In genomic region chrX:24702362-24703184, GRCh38 we compare ENCODE assay signal across 11 cellular contexts. TPM values are rescaled to one million over a fixed set of nuclear protein-coding genes. Genes with fewer than 3 reads are reported as not detected.
DNase-seq lines count a peak whose midpoint lies in the region; ATAC-seq, FAIRE-seq and TF ChIP-seq lines count a peak whose summit lies in the region.
"Had no signal": no experiment of that assay in that cellular context is flagged by ENCODE, and none has a peak within 500 bp of the region (broad histone marks: within the 10 kb centered on the region; RNA-seq: fewer than 3 reads in every experiment).

No MANE protein-coding gene starts in this region.

- TF ChIP-seq RAD21 in GM12878 (IDR thresholded peaks at IDR 0.05; ENCODE audit: insufficient read depth, low read depth, low read length), result no peak

- SMC1A ChIA-PET in GM12878 (lab: Charles Lee; ENCODE audit: uncharacterized antibody, unreplicated experiment), result interaction anchor here (0.6 to 1.6 kb wide), 4 partner anchors 12 to 25 kb away, joined by 3 read pairs; no protein-coding TSS in a partner anchor

- no peak overlapping the region for H2AFZ ChIP-seq in GM12878 (ENCODE audit: control insufficient read depth, low read depth, low read length)

- no TSS peak for BruUV-seq in GM12878 (replicated peaks; lab: Mats Ljungman, UMichigan)

- peaks cover 3 to 9% of the 10 kb centered on the region in 2 donors for H3K36me3 Mint-ChIP-seq in activated T-cell treated with anti-CD3 and anti-CD28 coated beads, Interleukin-2, amount 50 U/mL, for 72 hours (ENCODE audit: insufficient read depth in 2 of 2)

- TF ChIP-seq EP300 in GM12878 (IDR thresholded peaks at IDR 0.05; ENCODE audit: borderline replicate concordance in 1 of 2, control insufficient read depth in 1 of 2, low read depth in 2 of 2, low read length in 2 of 2), result no peak

- H4K20me1 ChIP-seq in GM12878 (ENCODE audit: control insufficient read depth, insufficient read depth), result no peaks in the 10 kb centered on the region

- no peak for ATAC-seq in activated T-cell treated with anti-CD3 and anti-CD28 coated beads, Interleukin-2, amount 50 U/mL, for 72 hours (replicated peaks in 1 of 2)
- peak; percentile 99 for ATAC-seq in GM21447 (IDR thresholded peaks at IDR 0.05; ENCODE audit: unreplicated experiment)
- ATAC-seq in HG03066 (IDR thresholded peaks at IDR 0.05; ENCODE audit: low read depth, unreplicated experiment), result peak; percentile 98
- peak; percentile 98 for ATAC-seq in GM12878

- in situ Hi-C loops in GM12878 (cut with MboI), result no loop called here

- POLR2A ChIA-PET in GM12878 (lab: Charles Lee), result no interaction called here

- RAD21 ChIA-PET in GM12878 (lab: Charles Lee; ENCODE audit: unreplicated experiment), result no interaction called here

- H3K4me3 ChIP-seq in GM12878, result no peak overlapping the region

- H3K27me3 ChIP-seq in GM12878 (replicated peaks in 1 of 2; ENCODE audit: control insufficient read depth in 2 of 2, insufficient read depth in 2 of 2, low read length in 1 of 2), result no peaks in the 10 kb centered on the region

- peak overlapping the region; percentile 13 for H3K27ac Mint-ChIP-seq in activated T-cell treated with anti-CD3 and anti-CD28 coated beads, Interleukin-2, amount 50 U/mL, for 72 hours

- H3K4me2 ChIP-seq in GM12878 (ENCODE audit: control insufficient read depth, insufficient read depth), result no peak overlapping the region

- peak overlapping the region in 1 of 2 donors; percentile 15 for H3K4me3 Mint-ChIP-seq in activated T-cell treated with anti-CD3 and anti-CD28 coated beads, Interleukin-2, amount 50 U/mL, for 72 hours

- no peak overlapping the region for H3K9ac ChIP-seq in GM12878 (ENCODE audit: control insufficient read depth, insufficient read depth, low read length)

- no peak for DNase-seq in activated T-cell treated with anti-CD3 and anti-CD28 coated beads, Interleukin-2, amount 50 U/mL, for 72 hours
- DNase-seq in activated T-cell treated with anti-CD3 and anti-CD28 coated beads for 4 hours (no peak), GM12878 (ENCODE audit: low read depth, low spot score) (peak; percentile 34), OCI-M2 (lab: John Stamatoyannopoulos, UW; ENCODE audit: unreplicated experiment) (no peak), T-helper 9 cell (no peak), NCI-H2227 treated with DMSO at 0.1 percent for 48 hours (lab: John Stamatoyannopoulos, UW) (no peak)
- DNase-seq: NCI-H2171 treated with DMSO at 0.1 percent for 48 hours had no signal

- peaks cover 7% of the 10 kb centered on the region for H3K79me2 ChIP-seq in GM12878 (ENCODE audit: control insufficient read depth, insufficient read depth, low read length)

- peaks cover 8% of the 10 kb centered on the region for H3K4me1 Mint-ChIP-seq in activated T-cell treated with anti-CD3 and anti-CD28 coated beads, Interleukin-2, amount 50 U/mL, for 72 hours (ENCODE audit: low read depth)

- peaks cover 3% of the 10 kb centered on the region; the same call in 1 of the 2 replicates for H3K4me1 ChIP-seq in GM12878 (ENCODE audit: control insufficient read depth, insufficient read depth, low read length)

- no peaks in the 10 kb centered on the region for H3K9me3 Mint-ChIP-seq in activated T-cell treated with anti-CD3 and anti-CD28 coated beads, Interleukin-2, amount 50 U/mL, for 72 hours

- no peaks in the 10 kb centered on the region for H3K27me3 Mint-ChIP-seq in activated T-cell treated with anti-CD3 and anti-CD28 coated beads, Interleukin-2, amount 50 U/mL, for 72 hours (ENCODE audit: low read depth)

- no peaks in the 10 kb centered on the region for H3K9me3 ChIP-seq in GM12878 (replicated peaks; ENCODE audit: control insufficient read depth, insufficient read depth, low read length)

- H3K36me3 ChIP-seq in GM12878 (ENCODE audit: control insufficient read depth in 2 of 2, insufficient read depth in 2 of 2, low read length in 1 of 2), result peaks cover 0 to 2% of the 10 kb centered on the region in 2 experiments; a peak in 1 of 4 replicates

- TF ChIP-seq CTCF in GM12878 (IDR thresholded peaks at IDR 0.05 in 2 of 3, conservative IDR thresholded peaks at IDR 0.05 in 1 of 3; ENCODE audit: control insufficient read depth in 2 of 3, extremely low read depth in 1 of 3, insufficient read depth in 1 of 3, low read depth in 3 of 3, low read length in 3 of 3), result no peak

- no peak for TF ChIP-seq POLR2A in GM12878 (IDR thresholded peaks at IDR 0.05; ENCODE audit: low read depth, low read length)

- FAIRE-seq in GM12878 (lab: Jason Lieb, UNC), result no peak
- FAIRE-seq: islet of Langerhans had no signal

- WGBS in GM12878 (ENCODE audit: insufficient coverage, insufficient replicate concordance, low lambda C conversion rate, missing lambda C conversion rate), result 10% methylated on average over 3 of the region's 3 CpGs

- H3K27ac ChIP-seq in GM12878 (ENCODE audit: control insufficient read depth, insufficient read depth), result no peak overlapping the region

- CTCF ChIA-PET in GM12878 (lab: Yijun Ruan, JAX), result interaction anchor here (0.6 to 1.6 kb wide), 4 partner anchors 137 to 1017 kb away, joined by 3 to 4 read pairs (median 3); no protein-coding TSS in a partner anchor

- intact Hi-C loops in GM12878 (cut with micrococcal nuclease; ENCODE audit: unreplicated experiment), result no loop called here

TF ChIP-seq in GM12878, 131 proteins besides CTCF, POLR2A, EP300 and RAD21 (continues in another document):
- no peak for TF ChIP-seq RAD51 (IDR thresholded peaks at IDR 0.05)
- TF ChIP-seq TARDBP (IDR thresholded peaks at IDR 0.05; ENCODE audit: borderline replicate concordance), result no peak
- TF ChIP-seq MYC (IDR thresholded peaks at IDR 0.05; ENCODE audit: insufficient read depth, insufficient read length, insufficient replicate concordance, low read length, severe bottlenecking), result no peak
- peak; percentile 23; the same call in 1 of the 2 replicates for TF ChIP-seq IKZF1 (conservative IDR thresholded peaks at IDR 0.05)
- peak; percentile 49 for TF ChIP-seq NR2F1 (conservative IDR thresholded peaks at IDR 0.05)
- TF ChIP-seq RELB (IDR thresholded peaks at IDR 0.05; ENCODE audit: low read depth), result no peak
- peak; percentile 46 for TF ChIP-seq RUNX3 (IDR thresholded peaks at IDR 0.05; ENCODE audit: low read length)
- TF ChIP-seq HDAC2 (IDR thresholded peaks at IDR 0.05), result no peak
- TF ChIP-seq JUNB (IDR thresholded peaks at IDR 0.05), result peak; percentile 16; the same call in 1 of the 2 replicates
- TF ChIP-seq ZNF207 (IDR thresholded peaks at IDR 0.05; ENCODE audit: borderline replicate concordance), result no peak

RNA-seq across cellular contexts. Expression of gene POLA1, which starts 8.9 kb away (rescaled TPM):
- 10 to 100 TPM; 26.7 to 29.9 TPM for total RNA-seq in activated T-cell treated with anti-CD3 and anti-CD28 coated beads, Interleukin-2, amount 50 U/mL, for 72 hours
- total RNA-seq in GM12878 (2013; cell fraction: nucleolus; rRNA removed), result 91.2 and 92.3 TPM in 2 replicates
- 25.3 and 29.5 TPM in 2 replicates for total RNA-seq in GM12878 (2014; rRNA removed)
- total RNA-seq in GM12878 (2014; rRNA removed; fragmentation: Illumina TruSeq; extraction: Trizol), result 34.7 and 36.8 TPM in 2 replicates
- total RNA-seq in GM12878 (2021), result 24.9 and 25.4 TPM in 2 replicates
- polyA plus RNA-seq in GM12878 (2011; ENCODE audit: low read depth), result 11.1 TPM
- 10.3 and 12.0 TPM in 2 replicates for polyA plus RNA-seq in GM12878 (2011; rRNA removed)
- 11.5 and 12.0 TPM in 2 replicates for polyA plus RNA-seq in GM12878 (2011; cell fraction: cytosol; rRNA removed)
- polyA plus RNA-seq in GM12878 (2011; cell fraction: nucleus; rRNA removed), result 13.2 and 16.0 TPM in 2 replicates
- 9.8 and 10.9 TPM in 2 replicates for polyA plus RNA-seq in GM12878 (2012)
- polyA plus RNA-seq in GM12878 (2014; fragmentation: Illumina TruSeq; extraction: Trizol), result 26.3 and 29.7 TPM in 2 replicates
- polyA plus RNA-seq in GM12878 (2014; fragmentation: Nextera tagmentation; extraction: Ambion mirVana), result 1 to 10 TPM; 6.5 to 7.0 TPM
- 12.6 and 15.2 TPM in 2 replicates for polyA plus RNA-seq in GM12878 (2014; rRNA removed)
- 10 to 100 TPM; 24.2 to 26.5 TPM for polyA plus RNA-seq in GM12878 (2016; fragmentation: Nextera tagmentation; extraction: Ambion mirVana)
- 43.7 and 44.3 TPM in 2 replicates for polyA minus RNA-seq in GM12878 (2011; rRNA and poly(A)+ RNA removed)
- polyA minus RNA-seq in GM12878 (2011; cell fraction: cytosol; rRNA and poly(A)+ RNA removed), result 12.5 and 14.2 TPM in 2 replicates
- polyA minus RNA-seq in GM12878 (2011; cell fraction: nucleus; rRNA and poly(A)+ RNA removed), result 26.1 and 37.2 TPM in 2 replicates

RNA-seq across cellular contexts. Expression of gene PCYT1B, which starts 55.4 kb away (rescaled TPM):
- total RNA-seq in activated T-cell treated with anti-CD3 and anti-CD28 coated beads, Interleukin-2, amount 50 U/mL, for 72 hours, result under 1 TPM; 0.07 to 0.12 TPM
- not detected in 2 replicates for total RNA-seq in GM12878 (2013; cell fraction: nucleolus; rRNA removed)
- total RNA-seq in GM12878 (2014; rRNA removed), result not detected in 2 replicates
- total RNA-seq in GM12878 (2014; rRNA removed; fragmentation: Illumina TruSeq; extraction: Trizol), result not detected in 2 replicates
- total RNA-seq in GM12878 (2021), result 0.08 and 0.10 TPM in 2 replicates
- polyA plus RNA-seq in GM12878 (2011; ENCODE audit: low read depth), result 0.04 TPM
- not detected in 2 replicates for polyA plus RNA-seq in GM12878 (2011; rRNA removed)
- polyA plus RNA-seq in GM12878 (2011; cell fraction: cytosol; rRNA removed), result 0.01 and 0.02 TPM in 2 replicates
- polyA plus RNA-seq in GM12878 (2011; cell fraction: nucleus; rRNA removed), result 0.06 TPM in 1 of 2 replicates, not detected in the other
- 0.11 and 0.22 TPM in 2 replicates for polyA plus RNA-seq in GM12878 (2012)
- not detected in 2 replicates for polyA plus RNA-seq in GM12878 (2014; fragmentation: Illumina TruSeq; extraction: Trizol)
- not detected for polyA plus RNA-seq in GM12878 (2014; fragmentation: Nextera tagmentation; extraction: Ambion mirVana)
- not detected in 2 replicates for polyA plus RNA-seq in GM12878 (2014; rRNA removed)
- not detected for polyA plus RNA-seq in GM12878 (2016; fragmentation: Nextera tagmentation; extraction: Ambion mirVana)
- polyA minus RNA-seq in GM12878 (2011; rRNA and poly(A)+ RNA removed), result not detected in 2 replicates
- polyA minus RNA-seq in GM12878 (2011; cell fraction: cytosol; rRNA and poly(A)+ RNA removed), result not detected in 2 replicates
- not detected in 2 replicates for polyA minus RNA-seq in GM12878 (2011; cell fraction: nucleus; rRNA and poly(A)+ RNA removed)
- total RNA-seq: subcutaneous adipose tissue had no signal

Comparison
In these comparisons a context has a peak if more than half of its experiments do, and no peak if none do; other contexts are left out.
1. ATAC-seq: peak in GM21447 (single experiment), HG03066 (single experiment) and GM12878 (single experiment); none in activated T-cell treated with anti-CD3 and anti-CD28 coated beads, Interleukin-2, amount 50 U/mL, for 72 hours (0 of 2).